In the genomic region with DNA sequence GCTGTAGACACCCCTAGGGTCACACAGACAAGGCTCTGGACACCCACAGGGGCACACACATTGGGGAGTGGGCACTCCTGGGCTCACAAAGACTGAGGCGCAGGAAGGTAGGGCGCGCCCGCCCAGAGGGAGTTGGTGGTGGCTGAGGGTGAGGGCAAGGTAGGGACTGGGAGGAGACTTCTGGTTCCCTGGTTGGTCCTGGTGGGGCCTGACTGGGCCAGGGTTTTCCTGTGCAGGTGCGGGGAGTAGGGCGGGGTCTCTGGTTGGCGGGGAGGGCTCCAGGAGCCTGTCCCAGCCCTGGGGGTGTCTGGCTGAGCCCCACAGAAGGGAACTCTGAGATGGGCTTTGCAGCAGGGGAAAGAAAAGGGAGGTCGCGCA, we compare ENCODE assay signal across 8 cellular contexts. TPM values are rescaled to one million over a fixed set of nuclear protein-coding genes. Genes with fewer than 3 reads are reported as not detected.
DNase-seq lines count a peak whose midpoint lies in the region; ATAC-seq, FAIRE-seq and TF ChIP-seq lines count a peak whose summit lies in the region.

No MANE protein-coding gene starts in this region.

- no peaks in the 10 kb centered on the region for H3K27me3 Mint-ChIP-seq in astrocyte (ENCODE audit: low read depth, unreplicated experiment)

- H3K4me1 ChIP-seq in IMR-90 (ENCODE audit: control insufficient read depth, insufficient read depth, low read length) (no peaks in the 10 kb centered on the region), astrocyte (ENCODE audit: insufficient read depth, low read length) (no peaks in the 10 kb centered on the region), keratinocyte (ENCODE audit: control insufficient read depth, extremely low read depth, insufficient read depth, low read length) (no peaks in the 10 kb centered on the region), stomach smooth muscle (ENCODE audit: control insufficient read depth, insufficient read depth, low read length) (peaks cover 4% of the 10 kb centered on the region)

- TF ChIP-seq CTCF in IMR-90 (conservative IDR thresholded peaks at IDR 0.05; ENCODE audit: low read depth, low read length) (no peak), astrocyte (IDR thresholded peaks at IDR 0.05; ENCODE audit: insufficient read depth, low read depth, low read length) (no peak), keratinocyte (optimal IDR thresholded peaks at IDR 0.05 in 1 of 3, IDR thresholded peaks at IDR 0.05 in 1 of 3, conservative IDR thresholded peaks at IDR 0.05 in 1 of 3; ENCODE audit: extremely low read depth in 1 of 3, insufficient read depth in 2 of 3, low read length in 3 of 3) (no peak)

- peak overlapping the region; percentile 61 for H3K4ac ChIP-seq in IMR-90 (ENCODE audit: low read depth, low read length)

- peak overlapping the region; percentile 71 to 91; a peak in 3 of 4 replicates for H4K8ac ChIP-seq in IMR-90 (ENCODE audit: low read depth in 2 of 2, low read length in 2 of 2)

- no peak overlapping the region for H3K27ac Mint-ChIP-seq in astrocyte (ENCODE audit: unreplicated experiment)

- H3K27ac ChIP-seq in IMR-90 (ENCODE audit: insufficient read depth, low read length) (peak overlapping the region; percentile 36; the same call in 1 of the 2 replicates), astrocyte (ENCODE audit: low read depth, low read length) (peak overlapping the region; percentile 50), keratinocyte (ENCODE audit: control insufficient read depth, insufficient read depth, low read length) (peak overlapping the region; percentile 52), stomach smooth muscle (ENCODE audit: low read length) (peak overlapping the region; percentile 66)

- H3K4me3 Mint-ChIP-seq in astrocyte (ENCODE audit: unreplicated experiment) = peak overlapping the region; percentile 86

- H4K5ac ChIP-seq in IMR-90 (ENCODE audit: low read depth, low read length) = peak overlapping the region; percentile 75

- no peak overlapping the region for H3K23ac ChIP-seq in IMR-90 (ENCODE audit: low read depth, low read length)

- TF ChIP-seq RAD21 in IMR-90 (IDR thresholded peaks at IDR 0.05; ENCODE audit: low read length) = no peak

- ATAC-seq in IMR-90 (ENCODE audit: low read depth) = peak; percentile 5; the same call in 1 of the 2 replicates

- H3K4me1 Mint-ChIP-seq in astrocyte (ENCODE audit: low read depth, unreplicated experiment) = peaks cover 1% of the 10 kb centered on the region

- H3K36me3 ChIP-seq in IMR-90 (ENCODE audit: control insufficient read depth, insufficient read depth, low read length) (no peaks in the 10 kb centered on the region), astrocyte (ENCODE audit: insufficient read depth, low read length) (no peaks in the 10 kb centered on the region), keratinocyte (ENCODE audit: control insufficient read depth in 2 of 2, extremely low read depth in 1 of 2, insufficient read depth in 2 of 2, low read length in 2 of 2) (no peaks in the 10 kb centered on the region), stomach smooth muscle (ENCODE audit: control insufficient read depth in 2 of 2, insufficient read depth in 2 of 2, low read length in 2 of 2) (no peaks in the 10 kb centered on the region)

- no peak overlapping the region for H2BK20ac ChIP-seq in IMR-90 (ENCODE audit: low read depth, low read length)

- H3K56ac ChIP-seq in IMR-90 (ENCODE audit: extremely low read depth, insufficient read depth, low read length) = no peak overlapping the region

- no peaks in the 10 kb centered on the region for H3K79me2 ChIP-seq in astrocyte (ENCODE audit: insufficient read depth, low read length)
- no peaks in the 10 kb centered on the region for H3K79me2 ChIP-seq in keratinocyte (ENCODE audit: control insufficient read depth, insufficient read depth, low read length)

- POLR2A ChIA-PET in IMR-90 (lab: Charles Lee; ENCODE audit: unreplicated experiment) = no interaction called here

- H2BK120ac ChIP-seq in IMR-90 (ENCODE audit: low read depth, low read length) = no peak overlapping the region

- peak overlapping the region; percentile 55; the same call in 1 of the 2 replicates for H4K91ac ChIP-seq in IMR-90 (ENCODE audit: insufficient read depth, low read depth, low read length)

- H3K9ac ChIP-seq in IMR-90 (ENCODE audit: low read depth, low read length) (peak overlapping the region; percentile 82), astrocyte (ENCODE audit: low read length) (peak overlapping the region; percentile 78), keratinocyte (ENCODE audit: control insufficient read depth, extremely low read depth, insufficient read depth, low read length) (peak overlapping the region; percentile 75), stomach smooth muscle (ENCODE audit: low read length in 2 of 2) (peak overlapping the region; percentile 71 to 72)

- peak overlapping the region; percentile 41 for H2BK5ac ChIP-seq in IMR-90 (ENCODE audit: low read depth, low read length, poor library complexity, severe bottlenecking)

- H3K4me3 ChIP-seq in IMR-90 (ENCODE audit: insufficient read depth, low read depth, low read length) (peak overlapping the region; percentile 63), astrocyte (ENCODE audit: insufficient read depth, low read depth, low read length) (peak overlapping the region; percentile 69), keratinocyte (ENCODE audit: control insufficient read depth in 2 of 3, extremely low read depth in 1 of 3, insufficient read depth in 2 of 3, low read depth in 1 of 3, low read length in 3 of 3) (peak overlapping the region; percentile 70 to 75 (median 74)), stomach smooth muscle (ENCODE audit: low read length in 2 of 2) (peak overlapping the region; percentile 67 to 81)

- intact Hi-C loops in IMR-90 (cut with micrococcal nuclease) = loop anchor here (2.0 kb wide), 1 partner anchor 20 kb away; a partner anchor contains a TSS

- FAIRE-seq in astrocyte (lab: Jason Lieb, UNC) (no peak), keratinocyte (lab: Jason Lieb, UNC) (no peak)

- no peaks in the 10 kb centered on the region for H4K20me1 ChIP-seq in IMR-90 (ENCODE audit: insufficient read depth, low read length)
- H4K20me1 ChIP-seq in astrocyte (ENCODE audit: insufficient read depth, low read length) = no peaks in the 10 kb centered on the region
- H4K20me1 ChIP-seq in keratinocyte (ENCODE audit: control insufficient read depth, extremely low read depth, insufficient read depth, low read length) = no peaks in the 10 kb centered on the region

- DNase-seq in stimulated activated CD4-positive, alpha-beta T cell treated with anti-CD3 and anti-CD28 coated beads, Interleukin-2, amount 100 ng/mL, for 24 hours = peak; percentile 21 to 24
- no peak for DNase-seq in stimulated activated CD4-positive, alpha-beta T cell treated with anti-CD3 and anti-CD28 coated beads, Interleukin-12 subunit alpha, Interleukin-12 subunit beta, amount 100 ng/mL, for 4 hours
- DNase-seq in IMR-90 = no peak
- DNase-seq in astrocyte (ENCODE audit: low read depth) = no peak
- no peak for DNase-seq in keratinocyte (ENCODE audit: low read depth, low spot score)
- no peak for DNase-seq in inferior parietal cortex (ENCODE audit: extremely low spot score)
- DNase-seq in KG1 (lab: John Stamatoyannopoulos, UW) = no peak

- peak overlapping the region; percentile 68; the same call in 1 of the 2 replicates for H2AK5ac ChIP-seq in IMR-90 (ENCODE audit: low read depth, low read length)

- in situ Hi-C loops in IMR-90 (cut with MboI; ENCODE audit: low sequenced_read_pairs) = no loop called here

- no TSS peak for BruUV-seq in IMR-90 (replicated peaks; lab: Mats Ljungman, UMichigan)

- no peak for TF ChIP-seq POLR2A in IMR-90 (IDR thresholded peaks at IDR 0.05; ENCODE audit: low read depth, low read length)

- H3K9me1 ChIP-seq in IMR-90 (ENCODE audit: insufficient read depth, low read length) (no peaks in the 10 kb centered on the region), keratinocyte (ENCODE audit: control insufficient read depth, extremely low read depth, insufficient read depth, low read length) (no peaks in the 10 kb centered on the region)

- H3K27me3 ChIP-seq in IMR-90 (ENCODE audit: control insufficient read depth, insufficient read depth, low read length) (no peaks in the 10 kb centered on the region; the same call in 1 of the 2 replicates), astrocyte (ENCODE audit: insufficient read depth, low read length) (no peaks in the 10 kb centered on the region), keratinocyte (ENCODE audit: control insufficient read depth, extremely low read depth, insufficient read depth, low read length) (no peaks in the 10 kb centered on the region), stomach smooth muscle (ENCODE audit: control insufficient read depth in 1 of 2, insufficient read depth in 2 of 2, low read length in 2 of 2) (peaks cover 0 to 2% of the 10 kb centered on the region in 2 donors)

- H2AFZ ChIP-seq in IMR-90 (replicated peaks; ENCODE audit: low read length, poor library complexity) (peak overlapping the region; percentile 92), astrocyte (ENCODE audit: low read depth, low read length) (peak overlapping the region; percentile 86), keratinocyte (ENCODE audit: control insufficient read depth, low read length) (peak overlapping the region; percentile 63)

- CTCF ChIA-PET in IMR-90 (lab: Yijun Ruan, JAX) = no interaction called here

- H3K18ac ChIP-seq in IMR-90 (ENCODE audit: low read depth, low read length) = no peak overlapping the region

- no peak overlapping the region; the same call in 1 of the 2 replicates for H3K14ac ChIP-seq in IMR-90 (replicated peaks; ENCODE audit: low read depth, low read length)

- H3K36me3 Mint-ChIP-seq in astrocyte (ENCODE audit: low read depth, unreplicated experiment) = no peaks in the 10 kb centered on the region

- no peaks in the 10 kb centered on the region for H3K9me3 Mint-ChIP-seq in astrocyte (ENCODE audit: unreplicated experiment)

- no peaks in the 10 kb centered on the region; a peak in 1 of 4 replicates for H3K79me1 ChIP-seq in IMR-90 (ENCODE audit: low read depth in 1 of 2, low read length in 2 of 2)

- peak overlapping the region; percentile 85 for H2AK9ac ChIP-seq in IMR-90 (replicated peaks; ENCODE audit: low read depth, low read length, poor library complexity)

- no peaks in the 10 kb centered on the region for H3K9me3 ChIP-seq in IMR-90 (ENCODE audit: control insufficient read depth, insufficient read depth, low read length)
- H3K9me3 ChIP-seq in astrocyte (ENCODE audit: insufficient read depth, low read depth, low read length) = no peaks in the 10 kb centered on the region
- no peaks in the 10 kb centered on the region for H3K9me3 ChIP-seq in keratinocyte (ENCODE audit: control insufficient read depth, low read depth, low read length)
- H3K9me3 ChIP-seq in stomach smooth muscle (ENCODE audit: control insufficient read depth in 2 of 2, low read length in 2 of 2) = no peaks in the 10 kb centered on the region

- H3K4me2 ChIP-seq in IMR-90 (ENCODE audit: low read depth, low read length) (peak overlapping the region; percentile 80), astrocyte (ENCODE audit: low read length) (peak overlapping the region; percentile 95), keratinocyte (ENCODE audit: control insufficient read depth, extremely low read depth, insufficient read depth, low read depth, low read length) (peak overlapping the region; percentile 64)

- dilution Hi-C loops in IMR-90 (cut with HindIII; ENCODE audit: low sequenced_read_pairs, unreplicated experiment) (no loop called here), keratinocyte (cut with MboI; ENCODE audit: extremely low pct_ligation_motif_present, low sequenced_read_pairs) (no loop called here)

- no peak overlapping the region for H2BK15ac ChIP-seq in IMR-90 (ENCODE audit: low read depth, low read length)

- WGBS in IMR-90 (ENCODE audit: extremely low coverage in 2 of 2, insufficient read length in 1 of 2), 2 experiments = 40% methylated on average over 3 of the region's 9 CpGs; no CpG with 5 or more reads in 1 of the 2 experiments

RNA-seq across cellular contexts. Expression of a gene that starts 6.7 kb away (rescaled TPM):
- total RNA-seq in IMR-90 (2012; rRNA removed) (not detected in 2 replicates), astrocyte (0.75 and 1.1 TPM in 2 replicates)
- polyA plus RNA-seq in IMR-90 (2012; rRNA removed) (0.09 and 0.14 TPM in 2 replicates), keratinocyte (0.05 to 0.09 TPM (median 0.07 TPM) in 3 replicates)
- polyA plus RNA-seq in IMR-90 (2012; cell fraction: cytosol; rRNA removed) = 0.11 and 0.14 TPM in 2 replicates
- polyA plus RNA-seq in IMR-90 (2012; cell fraction: nucleus; rRNA removed; ENCODE audit: low replicate concordance) = 0.74 and 1.1 TPM in 2 replicates
- 1.1 TPM for polyA plus RNA-seq in keratinocyte (2011; ENCODE audit: low read depth)
- 0.10 TPM in 1 of 2 replicates, not detected in the other for polyA plus RNA-seq in keratinocyte (2011; cell fraction: cytosol; rRNA removed)
- 0.61 and 1.6 TPM in 2 replicates for polyA plus RNA-seq in keratinocyte (2011; cell fraction: nucleus; rRNA removed)
- 0.16 and 0.17 TPM in 2 replicates for polyA plus RNA-seq in keratinocyte (2012; ENCODE audit: low replicate concordance)
- polyA minus RNA-seq in keratinocyte = not detected in 3 replicates
- not detected for polyA minus RNA-seq in keratinocyte (2011; cell fraction: cytosol; rRNA and poly(A)+ RNA removed)
- not detected in 2 replicates for polyA minus RNA-seq in keratinocyte (2011; cell fraction: nucleus; rRNA and poly(A)+ RNA removed)

RNA-seq across cellular contexts. Expression of a gene that starts 19.7 kb away (rescaled TPM):
- total RNA-seq in IMR-90 (2012; rRNA removed) (6.6 and 7.2 TPM in 2 replicates), astrocyte (3.5 and 4.9 TPM in 2 replicates)
- polyA plus RNA-seq in IMR-90 (2012; rRNA removed) (8.6 and 9.9 TPM in 2 replicates), keratinocyte (3.1 to 9.4 TPM (median 4.9 TPM) in 3 replicates)
- polyA plus RNA-seq in IMR-90 (2012; cell fraction: cytosol; rRNA removed) = 6.6 and 7.1 TPM in 2 replicates
- polyA plus RNA-seq in IMR-90 (2012; cell fraction: nucleus; rRNA removed; ENCODE audit: low replicate concordance) = 9.5 and 19.5 TPM in 2 replicates
- 0.60 TPM for polyA plus RNA-seq in keratinocyte (2011; ENCODE audit: low read depth)
- polyA plus RNA-seq in keratinocyte (2011; cell fraction: cytosol; rRNA removed) = 2.6 and 4.6 TPM in 2 replicates
- polyA plus RNA-seq in keratinocyte (2011; cell fraction: nucleus; rRNA removed) = 6.5 and 8.2 TPM in 2 replicates
- polyA plus RNA-seq in keratinocyte (2012; ENCODE audit: low replicate concordance) = 1.7 and 8.4 TPM in 2 replicates
- 4.8 to 12.8 TPM (median 6.7 TPM) in 3 replicates for polyA minus RNA-seq in keratinocyte
- polyA minus RNA-seq in keratinocyte (2011; cell fraction: cytosol; rRNA and poly(A)+ RNA removed) = 5.4 TPM
- 4.4 and 4.8 TPM in 2 replicates for polyA minus RNA-seq in keratinocyte (2011; cell fraction: nucleus; rRNA and poly(A)+ RNA removed)

Comparison
In these comparisons a context has a peak if more than half of its experiments do, and no peak if none do; other contexts are left out.
1. DNase-seq: peak in stimulated activated CD4-positive, alpha-beta T cell treated with anti-CD3 and anti-CD28 coated beads, Interleukin-2, amount 100 ng/mL, for 24 hours (2 of 2); none in stimulated activated CD4-positive, alpha-beta T cell treated with anti-CD3 and anti-CD28 coated beads, Interleukin-12 subunit alpha, Interleukin-12 subunit beta, amount 100 ng/mL, for 4 hours (single experiment), IMR-90 (single experiment), astrocyte (single experiment), keratinocyte (single experiment), inferior parietal cortex (single experiment) and KG1 (single experiment).
2. Peak in every context shown above with its lines, with median percentiles within 50 percentile points of each other: H2AFZ ChIP-seq, H3K27ac ChIP-seq, H3K4me2 ChIP-seq, H3K4me3 ChIP-seq and H3K9ac ChIP-seq.